Comparison of ENCODE assay signal across 9 cellular contexts in genomic region chr19:40592170-40592569, GRCh38. TPM values are rescaled to one million over a fixed set of nuclear protein-coding genes. Genes with fewer than 3 reads are reported as not detected.
DNase-seq lines count a peak whose midpoint lies in the region; ATAC-seq, FAIRE-seq and TF ChIP-seq lines count a peak whose summit lies in the region.
"Had no signal": no experiment of that assay in that cellular context is flagged by ENCODE, and none has a peak within 500 bp of the region (broad histone marks: within the 10 kb centered on the region; RNA-seq: fewer than 3 reads in every experiment).

No MANE protein-coding gene starts in this region.

- peak; percentile 69 for DNase-seq in EH (ENCODE audit: low read depth)
- DNase-seq in LHCN-M2 (ENCODE audit: low read depth): peak; percentile 71
- peak; percentile 39 for DNase-seq in SKM-1 (lab: John Stamatoyannopoulos, UW; ENCODE audit: unreplicated experiment)
- peak; percentile 69 for DNase-seq in hepatic stellate cell (ENCODE audit: low spot score)
- DNase-seq in HuH-7.5 (ENCODE audit: low spot score): no peak
- DNase-seq in effector CD8-positive, alpha-beta T cell (lab: John Stamatoyannopoulos, UW): no peak
- DNase-seq in D721Med (ENCODE audit: insufficient read length, low spot score): no peak

- no peak for FAIRE-seq in D721Med (lab: Jason Lieb, UNC)
- FAIRE-seq: colon had no signal

- TF ChIP-seq CTCF in D721Med (IDR thresholded peaks at IDR 0.05; ENCODE audit: insufficient read depth, missing control alignments): no peak

- no peak for ATAC-seq in HG03432 (IDR thresholded peaks at IDR 0.05; ENCODE audit: unreplicated experiment)

RNA-seq across cellular contexts. Expression of gene LTBP4, which starts 9.0 kb away (rescaled TPM):
- total RNA-seq in LHCN-M2 (2014; rRNA removed): 5.0 and 7.3 TPM in 2 replicates
- 3.4 TPM for polyA plus RNA-seq in LHCN-M2 (2012)

RNA-seq across cellular contexts. Expression of gene SHKBP1, which starts 15.5 kb away (rescaled TPM):
- total RNA-seq in LHCN-M2 (2014; rRNA removed): 63.5 and 85.6 TPM in 2 replicates
- polyA plus RNA-seq in LHCN-M2 (2012): 89.2 TPM

Comparison
In these comparisons a context has a peak if more than half of its experiments do, and no peak if none do; other contexts are left out.
1. DNase-seq: peak in EH (single experiment), LHCN-M2 (single experiment), SKM-1 (single experiment) and hepatic stellate cell (single experiment); none in HuH-7.5 (single experiment), effector CD8-positive, alpha-beta T cell (single experiment) and D721Med (single experiment).